In the genomic region with DNA sequence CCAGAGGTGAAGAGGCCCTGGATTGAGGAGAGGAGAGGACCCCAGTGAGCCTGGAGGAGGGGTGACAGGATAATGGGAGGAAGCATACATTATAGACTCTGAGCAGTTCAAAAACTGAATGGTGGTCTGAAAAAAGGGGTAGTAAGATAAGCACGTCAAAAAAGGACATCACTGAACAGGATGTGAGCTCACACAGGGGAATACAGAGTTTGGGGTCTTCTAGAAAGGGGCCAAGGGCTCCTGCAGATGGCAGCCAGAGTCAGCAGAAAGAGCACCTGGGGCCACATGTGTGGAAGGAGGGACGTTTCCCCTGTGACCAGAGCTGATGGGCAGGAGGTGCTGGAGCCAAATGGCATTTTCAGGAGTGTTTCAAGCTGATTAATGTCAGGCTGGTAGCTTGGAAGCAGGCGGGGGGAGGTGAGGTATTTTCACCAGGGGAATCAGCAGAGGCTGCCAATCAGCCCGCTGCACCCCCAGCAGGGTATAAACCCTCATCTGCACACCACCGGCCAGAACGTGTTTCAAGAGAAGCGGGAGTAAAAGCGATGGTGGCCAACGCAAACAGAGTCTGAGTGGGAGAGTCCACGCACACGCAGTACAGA, we compare ENCODE assay signal across 16 cellular contexts.
DNase-seq lines count a peak whose midpoint lies in the region; ATAC-seq and TF ChIP-seq lines count a peak whose summit lies in the region.
"Had no signal": no experiment of that assay in that cellular context is flagged by ENCODE, and none has a peak within 500 bp of the region (broad histone marks: within the 10 kb centered on the region; RNA-seq: fewer than 3 reads in every experiment).

No MANE protein-coding gene starts in this region.

- H3K36me3 ChIP-seq in OCI-LY1 (ENCODE audit: insufficient read depth, low read length) (peaks cover 15% of the 10 kb centered on the region; the same call in 1 of the 2 replicates), iPS-15b (ENCODE audit: control insufficient read depth, insufficient read depth, low read length) (no peaks in the 10 kb centered on the region), stomach (no peaks in the 10 kb centered on the region)
- H3K36me3 ChIP-seq: cardiac muscle cell, gastroesophageal sphincter, neutrophil, upper lobe of left lung had no signal

- 46 to 69% (median 55%) methylated on average over 10 to 11 of the region's 11 CpGs for WGBS in stomach, 5 donors

- TF ChIP-seq CTCF in OCI-LY1 (IDR thresholded peaks at IDR 0.05; ENCODE audit: low read length) (peak; percentile 42; the same call in 1 of the 2 replicates), stomach (IDR thresholded peaks at IDR 0.05) (no peak)

- peak overlapping the region; percentile 71 for H3K9ac ChIP-seq in OCI-LY1 (ENCODE audit: low read length)
- H3K9ac ChIP-seq in iPS-15b (ENCODE audit: low read depth, low read length) = peak overlapping the region; percentile 3

- peak overlapping the region; percentile 97 for H3K27ac ChIP-seq in OCI-LY1 (ENCODE audit: low read depth, low read length, poor library complexity, severe bottlenecking)
- peak overlapping the region; percentile 16 to 81 (median 72) for H3K27ac ChIP-seq in stomach
- H3K27ac ChIP-seq: cardiac muscle cell, neutrophil had no signal

- no peaks in the 10 kb centered on the region for H4K20me1 ChIP-seq in OCI-LY1 (ENCODE audit: insufficient read depth, low read length)

- ATAC-seq in activated naive CD8-positive, alpha-beta T cell treated with anti-CD3 and anti-CD28 coated beads, Interleukin-2, amount 50 U/mL, for 24 hours = no peak
- ATAC-seq in GM21619 (IDR thresholded peaks at IDR 0.05; ENCODE audit: unreplicated experiment) (no peak), HG03432 (IDR thresholded peaks at IDR 0.05; ENCODE audit: unreplicated experiment) (no peak)
- ATAC-seq: gastroesophageal sphincter, left colon had no signal

- H3K4me1 ChIP-seq in OCI-LY1 (ENCODE audit: insufficient read depth, low read length, severe bottlenecking) (peaks cover 91% of the 10 kb centered on the region), iPS-15b (ENCODE audit: control insufficient read depth, insufficient read depth, low read length) (peaks cover 17% of the 10 kb centered on the region), stomach (peaks cover 66 to 93% (median 80%) of the 10 kb centered on the region in 4 donors)

- DNase-seq in activated naive CD8-positive, alpha-beta T cell treated with anti-CD3 and anti-CD28 coated beads, Interleukin-2, amount 50 U/mL, for 24 hours = no peak
- no peak for DNase-seq in activated naive CD8-positive, alpha-beta T cell treated with anti-CD3 and anti-CD28 coated beads for 36 hours
- DNase-seq in stomach (no peak), islet precursor cell (no peak)
- DNase-seq: HFFc6; left colon; RPMI8226; stimulated activated CD4-positive, alpha-beta T cell treated with anti-CD3 and anti-CD28 coated beads, Interleukin-15, amount 100 ng/mL, for 24 hours; upper lobe of left lung had no signal

- H3K4me3 ChIP-seq in OCI-LY1 (ENCODE audit: low read depth, low read length, poor library complexity, severe bottlenecking) (peak overlapping the region; percentile 52), iPS-15b (ENCODE audit: low read depth, low read length) (no peak overlapping the region), stomach (no peak overlapping the region)
- H3K4me3 ChIP-seq: cardiac muscle cell, gastroesophageal sphincter, upper lobe of left lung had no signal

- no peaks in the 10 kb centered on the region for H3K36me3 Mint-ChIP-seq in activated naive CD8-positive, alpha-beta T cell treated with anti-CD3 and anti-CD28 coated beads, Interleukin-2, amount 50 U/mL, for 24 hours (ENCODE audit: low read depth)
- H3K36me3 Mint-ChIP-seq in activated naive CD8-positive, alpha-beta T cell treated with anti-CD3 and anti-CD28 coated beads for 36 hours = no peaks in the 10 kb centered on the region

- H3F3A ChIP-seq in OCI-LY1 (ENCODE audit: insufficient read depth, low read length) = no peaks in the 10 kb centered on the region; the same call in 1 of the 2 replicates

- no peak overlapping the region for H3K4me3 Mint-ChIP-seq in activated naive CD8-positive, alpha-beta T cell treated with anti-CD3 and anti-CD28 coated beads, Interleukin-2, amount 50 U/mL, for 24 hours
- no peak overlapping the region for H3K4me3 Mint-ChIP-seq in activated naive CD8-positive, alpha-beta T cell treated with anti-CD3 and anti-CD28 coated beads for 36 hours
- H3K4me3 Mint-ChIP-seq: HFFc6 had no signal

- peak overlapping the region; percentile 71 for H3K4me2 ChIP-seq in OCI-LY1 (ENCODE audit: low read length)

- H3K9me2 ChIP-seq in OCI-LY1 (ENCODE audit: low read depth, low read length) = no peaks in the 10 kb centered on the region

- H3K79me2 ChIP-seq in OCI-LY1 (ENCODE audit: insufficient read depth, low read length) = peaks cover 16% of the 10 kb centered on the region

- H3K9me3 Mint-ChIP-seq in activated naive CD8-positive, alpha-beta T cell treated with anti-CD3 and anti-CD28 coated beads, Interleukin-2, amount 50 U/mL, for 24 hours = no peaks in the 10 kb centered on the region
- no peaks in the 10 kb centered on the region for H3K9me3 Mint-ChIP-seq in activated naive CD8-positive, alpha-beta T cell treated with anti-CD3 and anti-CD28 coated beads for 36 hours
- H3K9me3 Mint-ChIP-seq: HFFc6 had no signal

- TF ChIP-seq POLR2A in stomach (IDR thresholded peaks at IDR 0.05) = no peak

- peak overlapping the region; percentile 57 for H3K27ac Mint-ChIP-seq in activated naive CD8-positive, alpha-beta T cell treated with anti-CD3 and anti-CD28 coated beads, Interleukin-2, amount 50 U/mL, for 24 hours
- no peak overlapping the region for H3K27ac Mint-ChIP-seq in activated naive CD8-positive, alpha-beta T cell treated with anti-CD3 and anti-CD28 coated beads for 36 hours

- peaks cover 6% of the 10 kb centered on the region for H3K27me3 Mint-ChIP-seq in activated naive CD8-positive, alpha-beta T cell treated with anti-CD3 and anti-CD28 coated beads, Interleukin-2, amount 50 U/mL, for 24 hours
- peaks cover 13% of the 10 kb centered on the region for H3K27me3 Mint-ChIP-seq in activated naive CD8-positive, alpha-beta T cell treated with anti-CD3 and anti-CD28 coated beads for 36 hours

- no peak for TF ChIP-seq EP300 in stomach (IDR thresholded peaks at IDR 0.05)

- H3K4me1 Mint-ChIP-seq in activated naive CD8-positive, alpha-beta T cell treated with anti-CD3 and anti-CD28 coated beads, Interleukin-2, amount 50 U/mL, for 24 hours = peaks cover 26% of the 10 kb centered on the region
- H3K4me1 Mint-ChIP-seq in activated naive CD8-positive, alpha-beta T cell treated with anti-CD3 and anti-CD28 coated beads for 36 hours = peaks cover 6% of the 10 kb centered on the region

- H3K27me3 ChIP-seq in OCI-LY1 (ENCODE audit: insufficient read depth, low read length) (no peaks in the 10 kb centered on the region), iPS-15b (ENCODE audit: control insufficient read depth, insufficient read depth, low read length) (no peaks in the 10 kb centered on the region), stomach (no peaks in the 10 kb centered on the region)
- H3K27me3 ChIP-seq: cardiac muscle cell, gastroesophageal sphincter, upper lobe of left lung had no signal

- H3K9me3 ChIP-seq in OCI-LY1 (ENCODE audit: low read length) (no peaks in the 10 kb centered on the region), iPS-15b (ENCODE audit: control insufficient read depth, insufficient read depth, low read length) (no peaks in the 10 kb centered on the region), stomach (no peaks in the 10 kb centered on the region)
- H3K9me3 ChIP-seq: gastroesophageal sphincter, neutrophil, upper lobe of left lung had no signal

- intact Hi-C loops in stomach (cut with DNase I; ENCODE audit: low total_unique reads) = no loop called here

- no peak overlapping the region for H2AFZ ChIP-seq in OCI-LY1 (ENCODE audit: low read length)
